ENCODE assay signal across 10 cellular contexts in the genomic region with DNA sequence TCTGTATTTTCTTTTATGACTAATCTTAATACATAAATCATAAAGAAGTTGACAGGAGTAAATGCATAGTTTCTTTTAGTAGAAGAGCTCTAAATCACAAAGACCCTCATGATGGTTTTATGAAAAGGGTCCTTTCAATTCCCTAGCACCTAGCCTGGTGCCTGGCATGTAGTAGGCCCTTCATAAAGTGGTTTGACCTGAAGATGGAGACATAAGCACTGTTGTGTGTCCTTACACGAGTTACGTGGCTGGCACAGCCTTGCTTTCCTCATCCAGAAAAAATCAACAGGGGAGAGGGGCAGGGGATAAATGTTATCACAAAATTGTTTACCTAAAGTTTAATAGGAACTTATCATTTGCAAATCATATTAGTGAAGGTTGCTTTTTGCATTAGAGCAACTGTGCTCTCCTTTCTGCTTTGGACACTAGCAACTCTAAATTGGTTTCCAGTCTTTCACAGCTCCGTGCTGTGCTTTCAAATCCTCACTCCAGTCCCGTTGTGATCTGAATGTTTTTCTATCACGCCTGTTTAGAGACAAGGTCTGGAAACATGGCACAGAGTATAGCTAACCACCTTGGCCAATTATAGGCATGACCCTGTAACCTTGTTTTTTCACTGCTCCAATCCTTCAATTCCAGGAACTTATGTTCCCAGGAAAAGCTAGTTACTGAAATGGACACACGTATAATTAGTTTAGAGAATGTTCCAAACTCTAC. TPM values are rescaled to one million over a fixed set of nuclear protein-coding genes. Genes with fewer than 3 reads are reported as not detected.
DNase-seq lines count a peak whose midpoint lies in the region; ATAC-seq and TF ChIP-seq lines count a peak whose summit lies in the region.
"Had no signal": no experiment of that assay in that cellular context is flagged by ENCODE, and none has a peak within 500 bp of the region (broad histone marks: within the 10 kb centered on the region; RNA-seq: fewer than 3 reads in every experiment).

No MANE protein-coding gene starts in this region.

- no peaks in the 10 kb centered on the region for H3K36me3 ChIP-seq in brain microvascular endothelial cell (replicated peaks)
- H3K36me3 ChIP-seq in thoracic aorta = no peaks in the 10 kb centered on the region

- intact Hi-C loops in dorsolateral prefrontal cortex (cut with DNase I) = loop anchor here (5.0 to 10.0 kb wide), 2 partner anchors 160 to 163 kb away; no protein-coding TSS in a partner anchor

- H3K27me3 ChIP-seq in brain microvascular endothelial cell (replicated peaks) = no peaks in the 10 kb centered on the region
- H3K27me3 ChIP-seq in thoracic aorta (replicated peaks; ENCODE audit: insufficient read depth) = no peaks in the 10 kb centered on the region
- no peaks in the 10 kb centered on the region for H3K27me3 ChIP-seq in dorsolateral prefrontal cortex

- no peak overlapping the region for H3K4me3 ChIP-seq in brain microvascular endothelial cell (ENCODE audit: low read depth, low read length)
- peak overlapping the region; percentile 53 for H3K4me3 ChIP-seq in thoracic aorta
- peak overlapping the region in 3 of 59 donors; percentile 9 to 15 (median 12) for H3K4me3 ChIP-seq in dorsolateral prefrontal cortex

- in situ Hi-C loops in brain microvascular endothelial cell (cut with HindIII; ENCODE audit: low pct_ligation_motif_present, low sequenced_read_pairs) = no loop called here

- peak; percentile 8 for DNase-seq in NCI-H2227 (lab: John Stamatoyannopoulos, UW; ENCODE audit: unreplicated experiment)
- DNase-seq in NCI-H2227 treated with DMSO at 0.1 percent for 48 hours (lab: John Stamatoyannopoulos, UW) = no peak
- no peak for DNase-seq in brain microvascular endothelial cell
- peak; percentile 36 for DNase-seq in iris pigment epithelial cell (ENCODE audit: low read depth)
- DNase-seq in thoracic aorta (ENCODE audit: low spot score) = no peak
- no peak for DNase-seq in NCI-H510A (lab: John Stamatoyannopoulos, UW)
- DNase-seq in dorsolateral prefrontal cortex = no peak
- DNase-seq: naive thymus-derived CD4-positive, alpha-beta T cell; NCI-H226 had no signal

- H3K4me1 ChIP-seq in thoracic aorta (ENCODE audit: control insufficient read depth in 1 of 2, low read depth in 2 of 2) = peaks cover 7 to 30% of the 10 kb centered on the region in 2 donors

- ATAC-seq in thoracic aorta (ENCODE audit: insufficient number of reproducible peaks, low FRiP score, low read depth) (no peak), HG03378 (IDR thresholded peaks at IDR 0.05; ENCODE audit: unreplicated experiment) (no peak)
- ATAC-seq: naive thymus-derived CD4-positive, alpha-beta T cell had no signal

- H3K27ac ChIP-seq in brain microvascular endothelial cell (no peak overlapping the region), thoracic aorta (no peak overlapping the region), dorsolateral prefrontal cortex (no peak overlapping the region)

- TF ChIP-seq CTCF in brain microvascular endothelial cell (IDR thresholded peaks at IDR 0.05; ENCODE audit: low read depth, low read length, missing control alignments) (peak; percentile 45), thoracic aorta (IDR thresholded peaks at IDR 0.05) (peak; percentile 30), dorsolateral prefrontal cortex (IDR thresholded peaks at IDR 0.05 in 54 of 56, conservative IDR thresholded peaks at IDR 0.05 in 2 of 56; ENCODE audit: low read depth in 1 of 56, partially characterized antibody in 56 of 56) (peak in 14 of 56 donors; percentile 6 to 44 (median 24))

- H3K9me3 ChIP-seq in thoracic aorta = no peaks in the 10 kb centered on the region

RNA-seq across cellular contexts. Expression of a gene that starts 55.7 kb away (rescaled TPM):
- total RNA-seq in thoracic aorta (10 to 100 TPM; 23.6 to 36.8 TPM), dorsolateral prefrontal cortex (10 to 100 TPM; 16.5 to 55.0 (median 31.4) TPM)

Comparison
In these comparisons a context has a peak if more than half of its experiments do, and no peak if none do; other contexts are left out.
1. DNase-seq: peak in NCI-H2227 (single experiment) and iris pigment epithelial cell (single experiment); none in NCI-H2227 treated with DMSO at 0.1 percent for 48 hours (single experiment), brain microvascular endothelial cell (single experiment), thoracic aorta (single experiment), NCI-H510A (single experiment) and dorsolateral prefrontal cortex (0 of 10).